Comparison of ENCODE assay signal across 12 cellular contexts in genomic region chr7:36951257-36951697, GRCh38.
DNase-seq lines count a peak whose midpoint lies in the region; ATAC-seq and TF ChIP-seq lines count a peak whose summit lies in the region.
"Had no signal": no experiment of that assay in that cellular context is flagged by ENCODE, and none has a peak within 500 bp of the region (broad histone marks: within the 10 kb centered on the region; RNA-seq: fewer than 3 reads in every experiment).

No MANE protein-coding gene starts in this region.

- intact Hi-C loops in Caco-2 (cut with micrococcal nuclease; ENCODE audit: unreplicated experiment) = no loop called here

- peaks cover 0 to 15% (median 5%) of the 10 kb centered on the region in 11 experiments; a peak in 8 of 22 replicates for H3K36me3 ChIP-seq in BLaER1 treated with 17β-estradiol and CSF1 and Interleukin-3, amounts not matched to agents 10 nM and 100 nM
- H3K36me3 ChIP-seq in Caco-2 (ENCODE audit: control insufficient read depth, insufficient read depth, low read length) = no peaks in the 10 kb centered on the region
- H3K36me3 ChIP-seq: heart right ventricle had no signal

- H3K18ac ChIP-seq in H9 (ENCODE audit: insufficient read length, low read depth, low read length) = no peak overlapping the region

- H3K27ac Mint-ChIP-seq in H9 (no peak overlapping the region), Caco-2 (ENCODE audit: unreplicated experiment) (no peak overlapping the region)
- H3K27ac Mint-ChIP-seq: type B pancreatic cell had no signal

- H4K20me1 ChIP-seq in BLaER1 treated with 17β-estradiol and CSF1 and Interleukin-3, amounts not matched to agents 10 nM and 100 nM = no peaks in the 10 kb centered on the region; a peak in 1 of 22 replicates
- H4K20me1 ChIP-seq in H9 (ENCODE audit: control insufficient read depth, insufficient read depth, insufficient read length) = no peaks in the 10 kb centered on the region

- no peak overlapping the region for H3K14ac ChIP-seq in H9 (ENCODE audit: insufficient read depth, low read length)

- no peak overlapping the region for H2BK12ac ChIP-seq in H9 (ENCODE audit: insufficient read length, low read depth, low read length)

- H3K36me3 Mint-ChIP-seq in H9 (ENCODE audit: insufficient read depth in 1 of 3, low read depth in 3 of 3) (peaks cover 2 to 6% (median 4%) of the 10 kb centered on the region in 3 experiments; a peak in 5 of 7 replicates), Caco-2 (ENCODE audit: insufficient read depth, unreplicated experiment) (peaks cover 11% of the 10 kb centered on the region)

- H3K27me3 Mint-ChIP-seq in H9 (ENCODE audit: low read depth) (no peaks in the 10 kb centered on the region; the same call in 1 of the 2 replicates), Caco-2 (ENCODE audit: insufficient read depth, unreplicated experiment) (no peaks in the 10 kb centered on the region)
- H3K27me3 Mint-ChIP-seq: type B pancreatic cell had no signal

- H2AFZ ChIP-seq in H9 (ENCODE audit: low read length) = no peak overlapping the region

- H3K9me3 Mint-ChIP-seq in H9 (peaks cover 0 to 9% of the 10 kb centered on the region in 2 experiments; a peak in 3 of 5 replicates), Caco-2 (ENCODE audit: unreplicated experiment) (peaks cover 66% of the 10 kb centered on the region)

- POLR2A ChIA-PET in Caco-2 (lab: Charles Lee) = no interaction called here

- no peak overlapping the region for H3K56ac ChIP-seq in H9 (ENCODE audit: insufficient read length, low read depth, low read length)

- no peaks in the 10 kb centered on the region for H3K23me2 ChIP-seq in H9 (ENCODE audit: insufficient read length, low read depth, low read length, poor library complexity, severe bottlenecking)

- no peak overlapping the region for H2BK120ac ChIP-seq in H9 (ENCODE audit: low read depth, low read length, poor library complexity, severe bottlenecking)

- H2BK5ac ChIP-seq in H9 (ENCODE audit: insufficient read length, low read length) = no peak overlapping the region

- no TSS peak for BruUV-seq in Caco-2 (replicated peaks; lab: Mats Ljungman, UMichigan)

- H3K23ac ChIP-seq in H9 (ENCODE audit: insufficient read length, low read depth, low read length) = no peak overlapping the region

- no peak overlapping the region for H2AK5ac ChIP-seq in H9 (ENCODE audit: insufficient read length, low read length)

- TF ChIP-seq CTCF in H9 (conservative IDR thresholded peaks at IDR 0.05) = no peak
- TF ChIP-seq CTCF in Caco-2 (IDR thresholded peaks at IDR 0.05; ENCODE audit: insufficient read depth in 1 of 2, low read depth in 1 of 2, low read length in 1 of 2, severe bottlenecking in 1 of 2, unreplicated experiment in 1 of 2) = no peak

- no peak overlapping the region for H3K9ac ChIP-seq in BLaER1 treated with 17β-estradiol and CSF1 and Interleukin-3, amounts not matched to agents 10 nM and 100 nM
- no peak overlapping the region for H3K9ac ChIP-seq in H9 (ENCODE audit: extremely low read depth, insufficient read length, low read length)

- H3K9me3 ChIP-seq in BLaER1 treated with 17β-estradiol and CSF1 and Interleukin-3, amounts not matched to agents 10 nM and 100 nM (replicated peaks in 1 of 11) = peaks cover 0 to 29% (median 5%) of the 10 kb centered on the region in 11 experiments; a peak in 4 of 22 replicates
- H3K9me3 ChIP-seq in H9 (ENCODE audit: control insufficient read depth, low read depth, low read length) (no peaks in the 10 kb centered on the region), Caco-2 (peaks cover 15% of the 10 kb centered on the region; the same call in 1 of the 2 replicates)
- H3K9me3 ChIP-seq: heart right ventricle had no signal

- H2BK15ac ChIP-seq in H9 (ENCODE audit: low read depth, low read length) = no peak overlapping the region

- no CpG with 5 or more reads among the region's 3 CpGs for WGBS in H9 (ENCODE audit: extremely low coverage, insufficient read length, low lambda C conversion rate)

- no peak overlapping the region for H4K5ac ChIP-seq in H9 (ENCODE audit: insufficient read length, low read depth, low read length)

- peak; percentile 88 for ATAC-seq in HG02763 (IDR thresholded peaks at IDR 0.05; ENCODE audit: unreplicated experiment)
- peak; percentile 79 for ATAC-seq in HG03558 (IDR thresholded peaks at IDR 0.05; ENCODE audit: extremely low read depth, unreplicated experiment)
- ATAC-seq: heart right ventricle had no signal

- CTCF ChIA-PET in Caco-2 (lab: Charles Lee) = no interaction called here

- no peak overlapping the region for H4K91ac ChIP-seq in H9 (ENCODE audit: insufficient read length, low read depth, low read length)

- H3K4me1 ChIP-seq in BLaER1 treated with 17β-estradiol and CSF1 and Interleukin-3, amounts not matched to agents 10 nM and 100 nM = peaks cover under 1 to 41% (median 35%) of the 10 kb centered on the region in 10 experiments; a peak in 19 of 20 replicates
- H3K4me1 ChIP-seq in H9 (ENCODE audit: insufficient read depth, low read length) (peaks cover 6% of the 10 kb centered on the region; the same call in 1 of the 2 replicates), Caco-2 (peaks cover 35% of the 10 kb centered on the region)

- H3K27ac ChIP-seq in BLaER1 treated with 17β-estradiol and CSF1 and Interleukin-3, amounts not matched to agents 10 nM and 100 nM = peak overlapping the region in 6 of 11 experiments; percentile 18 to 75 (median 64); a peak in 4 of 22 replicates
- no peak overlapping the region for H3K27ac ChIP-seq in H9 (ENCODE audit: insufficient read length, low read depth, low read length)
- H3K27ac ChIP-seq: heart right ventricle had no signal

- H3K4ac ChIP-seq in H9 (ENCODE audit: low read depth, low read length) = no peak overlapping the region

- no peak overlapping the region for H4K8ac ChIP-seq in H9 (replicated peaks; ENCODE audit: insufficient read length, low read depth, low read length)

- H3K4me1 Mint-ChIP-seq in H9 (peaks cover 20 to 25% of the 10 kb centered on the region in 2 experiments), Caco-2 (ENCODE audit: low read depth, unreplicated experiment) (peaks cover 26% of the 10 kb centered on the region)

- no peak overlapping the region for H3K4me3 ChIP-seq in BLaER1 treated with 17β-estradiol and CSF1 and Interleukin-3, amounts not matched to agents 10 nM and 100 nM
- H3K4me3 ChIP-seq in Caco-2 (ENCODE audit: low read depth, low read length) = no peak overlapping the region
- H3K4me3 ChIP-seq: heart right ventricle had no signal

- H3K4me3 Mint-ChIP-seq in H9 (no peak overlapping the region), Caco-2 (ENCODE audit: unreplicated experiment) (no peak overlapping the region)

- peak; percentile 19 for DNase-seq in GM19238 (ENCODE audit: insufficient read length, low spot score)
- no peak for DNase-seq in H4 (ENCODE audit: low spot score)
- no peak for DNase-seq in middle frontal gyrus (ENCODE audit: extremely low spot score, low spot score)
- DNase-seq in H9 = no peak
- DNase-seq in Caco-2 = no peak
- DNase-seq: activated T-cell treated with anti-CD3 and anti-CD28 coated beads, Interleukin-2, amount 50 U/mL, for 1 hour; heart right ventricle; NCI-H774 had no signal

- no peaks in the 10 kb centered on the region for H3K79me1 ChIP-seq in H9 (ENCODE audit: insufficient read depth, low read depth, low read length, poor library complexity, severe bottlenecking)

- H3T11ph ChIP-seq in H9 (ENCODE audit: low read length) = no peak overlapping the region

- no peak overlapping the region for H2BK20ac ChIP-seq in H9 (ENCODE audit: low read depth, low read length, poor library complexity, severe bottlenecking)

- no peaks in the 10 kb centered on the region for H3K79me2 ChIP-seq in H9 (ENCODE audit: insufficient read depth, low read length)

- no peaks in the 10 kb centered on the region for H3K27me3 ChIP-seq in BLaER1 treated with 17β-estradiol and CSF1 and Interleukin-3, amounts not matched to agents 10 nM and 100 nM
- H3K27me3 ChIP-seq in H9 (ENCODE audit: insufficient read depth, low read length) (no peaks in the 10 kb centered on the region), Caco-2 (replicated peaks; ENCODE audit: control insufficient read depth, insufficient read depth, low read length) (no peaks in the 10 kb centered on the region)
- H3K27me3 ChIP-seq: heart right ventricle had no signal

- peak overlapping the region in 8 of 11 experiments; percentile 23 to 83 (median 66); a peak in 15 of 22 replicates for H3K4me2 ChIP-seq in BLaER1 treated with 17β-estradiol and CSF1 and Interleukin-3, amounts not matched to agents 10 nM and 100 nM
- no peak overlapping the region for H3K4me2 ChIP-seq in H9 (ENCODE audit: insufficient read depth, insufficient read length, low read length)
